Comparison of ENCODE assay signal across 16 cellular contexts in genomic region chr3:160982497-160982896, GRCh38.
DNase-seq lines count a peak whose midpoint lies in the region; ATAC-seq, FAIRE-seq and TF ChIP-seq lines count a peak whose summit lies in the region.
"Had no signal": no experiment of that assay in that cellular context is flagged by ENCODE, and none has a peak within 500 bp of the region (broad histone marks: within the 10 kb centered on the region; RNA-seq: fewer than 3 reads in every experiment).

No MANE protein-coding gene starts in this region.

- H3K4me1 ChIP-seq in GM12878 (ENCODE audit: control insufficient read depth, insufficient read depth, low read length), result no peaks in the 10 kb centered on the region

- TF ChIP-seq POLR2A in GM12878 (IDR thresholded peaks at IDR 0.05; ENCODE audit: low read depth, low read length), result no peak

- H3K27ac ChIP-seq in GM12878 (ENCODE audit: control insufficient read depth, insufficient read depth), result no peak overlapping the region
- H3K27ac ChIP-seq in caudate nucleus (ENCODE audit: low read depth, low read length), result no peak overlapping the region

- H4K20me1 ChIP-seq in GM12878 (ENCODE audit: control insufficient read depth, insufficient read depth), result no peaks in the 10 kb centered on the region

- FAIRE-seq in GM12878 (lab: Jason Lieb, UNC), result no peak

- DNase-seq in GM20000 (ENCODE audit: low spot score) (peak; percentile 4), NOMO-1 (lab: John Stamatoyannopoulos, UW; ENCODE audit: unreplicated experiment in 2 of 2) (peak; percentile 84 to 91), GM12878 (ENCODE audit: low read depth, low spot score) (no peak), type B pancreatic cell (ENCODE audit: extremely low spot score, unreplicated experiment) (no peak), caudate nucleus (lab: John Stamatoyannopoulos, UW) (no peak), NCI-H446 (lab: John Stamatoyannopoulos, UW) (no peak), HuH-7.5 (ENCODE audit: low spot score) (no peak)
- DNase-seq: activated naive CD4-positive, alpha-beta T cell treated with anti-CD3 and anti-CD28 coated beads for 36 hours; CD4-positive, alpha-beta memory T cell; EL; left colon; NCI-H1048; NCI-H2171; PC-3; posterior cingulate gyrus; T-cell had no signal

- WGBS in GM12878 (ENCODE audit: insufficient coverage, insufficient replicate concordance, low lambda C conversion rate, missing lambda C conversion rate), result 17% methylated on average over 1 of the region's 1 CpG

- TF ChIP-seq RAD21 in GM12878 (IDR thresholded peaks at IDR 0.05; ENCODE audit: insufficient read depth, low read depth, low read length), result no peak

- intact Hi-C loops in GM12878 (cut with micrococcal nuclease; ENCODE audit: unreplicated experiment), result no loop called here

- H2AFZ ChIP-seq in GM12878 (ENCODE audit: control insufficient read depth, low read depth, low read length), result no peak overlapping the region

- no peak overlapping the region for H3K4me2 ChIP-seq in GM12878 (ENCODE audit: control insufficient read depth, insufficient read depth)

- POLR2A ChIA-PET in GM12878 (lab: Charles Lee), result no interaction called here

- SMC1A ChIA-PET in GM12878 (lab: Charles Lee; ENCODE audit: uncharacterized antibody, unreplicated experiment), result interaction anchor here (0.5 kb wide), 1 partner anchor 32 kb away, joined by 3 read pairs; no protein-coding TSS in a partner anchor

- peaks cover 5% of the 10 kb centered on the region for H3K36me3 Mint-ChIP-seq in type B pancreatic cell

- no peak overlapping the region for H3K9ac ChIP-seq in GM12878 (ENCODE audit: control insufficient read depth, insufficient read depth, low read length)

- TF ChIP-seq EP300 in GM12878 (IDR thresholded peaks at IDR 0.05; ENCODE audit: borderline replicate concordance in 1 of 2, control insufficient read depth in 1 of 2, low read depth in 2 of 2, low read length in 2 of 2), result no peak

- BruUV-seq in GM12878 (replicated peaks; lab: Mats Ljungman, UMichigan), result no TSS peak

- RAD21 ChIA-PET in GM12878 (lab: Charles Lee; ENCODE audit: unreplicated experiment), result no interaction called here

- H3K27me3 Mint-ChIP-seq in type B pancreatic cell, result no peaks in the 10 kb centered on the region
- H3K27me3 Mint-ChIP-seq: CD4-positive, alpha-beta memory T cell; T-cell had no signal

- H3K27ac Mint-ChIP-seq in type B pancreatic cell, result peak overlapping the region; percentile 14
- H3K27ac Mint-ChIP-seq: activated naive CD4-positive, alpha-beta T cell treated with anti-CD3 and anti-CD28 coated beads for 36 hours; CD4-positive, alpha-beta memory T cell; T-cell had no signal

- peaks cover 14% of the 10 kb centered on the region for H3K9me3 Mint-ChIP-seq in type B pancreatic cell

- H3K36me3 ChIP-seq in GM12878 (ENCODE audit: control insufficient read depth in 2 of 2, insufficient read depth in 2 of 2, low read length in 1 of 2), result no peaks in the 10 kb centered on the region

- CTCF ChIA-PET in GM12878 (lab: Yijun Ruan, JAX), result interaction anchor here (0.9 to 1.2 kb wide), 2 partner anchors 26 to 41 kb away, joined by 3 to 4 read pairs; no protein-coding TSS in a partner anchor

- H3K4me1 Mint-ChIP-seq in type B pancreatic cell (ENCODE audit: unreplicated experiment), result peaks cover 4% of the 10 kb centered on the region
- H3K4me1 Mint-ChIP-seq: CD4-positive, alpha-beta memory T cell had no signal

- no peak overlapping the region for H3K4me3 Mint-ChIP-seq in type B pancreatic cell
- H3K4me3 Mint-ChIP-seq: activated naive CD4-positive, alpha-beta T cell treated with anti-CD3 and anti-CD28 coated beads for 36 hours; CD4-positive, alpha-beta memory T cell; T-cell had no signal

- no peaks in the 10 kb centered on the region for H3K27me3 ChIP-seq in GM12878 (replicated peaks in 1 of 2; ENCODE audit: control insufficient read depth in 2 of 2, insufficient read depth in 2 of 2, low read length in 1 of 2)

- no peak overlapping the region for H3K4me3 ChIP-seq in GM12878

- H3K79me2 ChIP-seq in GM12878 (ENCODE audit: control insufficient read depth, insufficient read depth, low read length), result no peaks in the 10 kb centered on the region

- H3K9me3 ChIP-seq in GM12878 (replicated peaks; ENCODE audit: control insufficient read depth, insufficient read depth, low read length), result no peaks in the 10 kb centered on the region; the same call in 2 of the 3 replicates

- in situ Hi-C loops in GM12878 (cut with MboI), result no loop called here

- no peak for TF ChIP-seq CTCF in GM20000 (IDR thresholded peaks at IDR 0.05; ENCODE audit: extremely low read depth, missing control alignments)
- no peak for TF ChIP-seq CTCF in GM12878 (IDR thresholded peaks at IDR 0.05 in 2 of 3, conservative IDR thresholded peaks at IDR 0.05 in 1 of 3; ENCODE audit: control insufficient read depth in 2 of 3, extremely low read depth in 1 of 3, insufficient read depth in 1 of 3, low read depth in 3 of 3, low read length in 3 of 3)
- no peak for TF ChIP-seq CTCF in type B pancreatic cell (conservative IDR thresholded peaks at IDR 0.05)

- no peak for ATAC-seq in GM12878
- ATAC-seq: left colon, PC-3, T-cell had no signal

TF ChIP-seq in GM12878, 131 proteins besides CTCF, POLR2A, EP300 and RAD21:
- TF ChIP-seq SPI1 (IDR thresholded peaks at IDR 0.05; ENCODE audit: borderline replicate concordance, insufficient read depth, low read depth, low read length), result peak; percentile 78; the same call in 1 of the 2 replicates
- no peak for TF ChIP-seq ZNF274 (IDR thresholded peaks at IDR 0.05; ENCODE audit: insufficient read depth, insufficient read length)

Comparison
In these comparisons a context has a peak if more than half of its experiments do, and no peak if none do; other contexts are left out.
1. DNase-seq: peak in GM20000 (single experiment) and NOMO-1 (2 of 2); none in GM12878 (single experiment), type B pancreatic cell (single experiment), caudate nucleus (0 of 61), NCI-H446 (0 of 2) and HuH-7.5 (single experiment).